In the genomic region with DNA sequence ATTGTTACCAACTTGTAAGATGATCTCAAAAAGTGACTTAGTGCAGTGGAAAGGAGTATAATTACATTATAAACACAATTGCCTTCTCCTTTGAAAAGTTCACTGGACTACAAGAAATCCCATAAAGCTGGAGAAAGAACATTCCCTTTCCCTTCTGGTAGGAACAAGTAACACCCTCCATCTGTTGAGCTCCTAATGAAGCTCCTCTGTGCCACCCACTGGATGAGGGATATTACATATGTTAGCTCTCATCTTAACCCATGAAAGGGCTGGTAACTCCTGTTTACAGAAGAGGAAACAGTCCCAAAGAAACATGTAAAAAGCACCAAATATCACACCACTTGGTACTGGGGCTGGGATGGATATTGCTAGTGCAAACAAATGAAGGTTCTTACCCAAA, we compare ENCODE assay signal across 10 cellular contexts. TPM values are rescaled to one million over a fixed set of nuclear protein-coding genes. Genes with fewer than 3 reads are reported as not detected.
DNase-seq lines count a peak whose midpoint lies in the region; ATAC-seq and TF ChIP-seq lines count a peak whose summit lies in the region.
"Had no signal": no experiment of that assay in that cellular context is flagged by ENCODE, and none has a peak within 500 bp of the region (broad histone marks: within the 10 kb centered on the region; RNA-seq: fewer than 3 reads in every experiment).

No MANE protein-coding gene starts in this region.

- no peak overlapping the region for H3K4me3 Mint-ChIP-seq in activated CD4-positive, alpha-beta memory T cell treated with anti-CD3 and anti-CD28 coated beads for 36 hours
- H3K4me3 Mint-ChIP-seq in activated CD4-positive, alpha-beta memory T cell treated with anti-CD3 and anti-CD28 coated beads, Interleukin-2, amount 10 ng/mL, durations not matched to agents 7 days and 5 days, result no peak overlapping the region
- no peak overlapping the region for H3K4me3 Mint-ChIP-seq in GM23338

- peak; percentile 68 for ATAC-seq in GM23338
- peak; percentile 31 for ATAC-seq in mucosa of descending colon

- TF ChIP-seq CTCF in GM23338 (conservative IDR thresholded peaks at IDR 0.05; ENCODE audit: low read depth in 2 of 2) (peak; percentile 10 to 37; a peak in 1 of 4 replicates), mucosa of descending colon (IDR thresholded peaks at IDR 0.05) (no peak), left ventricle myocardium inferior (IDR thresholded peaks at IDR 0.05; ENCODE audit: borderline replicate concordance) (no peak)

- H3K27ac ChIP-seq in GM23338 (ENCODE audit: low read depth) (peak overlapping the region; percentile 55), left ventricle myocardium inferior (replicated peaks) (no peak overlapping the region)

- H3K27ac Mint-ChIP-seq in activated CD4-positive, alpha-beta memory T cell treated with anti-CD3 and anti-CD28 coated beads for 36 hours, result peak overlapping the region; percentile 86
- H3K27ac Mint-ChIP-seq in activated CD4-positive, alpha-beta memory T cell treated with anti-CD3 and anti-CD28 coated beads, Interleukin-2, amount 10 ng/mL, durations not matched to agents 7 days and 5 days, result no peak overlapping the region
- peak overlapping the region; percentile 67; the same call in 1 of the 2 replicates for H3K27ac Mint-ChIP-seq in GM23338

- intact Hi-C loops in activated CD4-positive, alpha-beta memory T cell treated with anti-CD3 and anti-CD28 coated beads for 36 hours (cut with micrococcal nuclease), result no loop called here
- intact Hi-C loops in mucosa of descending colon (cut with DNase I, micrococcal nuclease), result no loop called here
- intact Hi-C loops in left ventricle myocardium inferior (cut with micrococcal nuclease), result no loop called here

- H4K20me1 ChIP-seq in GM23338 (replicated peaks; ENCODE audit: insufficient read depth), result peaks cover 34% of the 10 kb centered on the region

- no peaks in the 10 kb centered on the region for H3K9me3 ChIP-seq in mucosa of descending colon
- H3K9me3 ChIP-seq in left ventricle myocardium inferior (replicated peaks), result no peaks in the 10 kb centered on the region

- POLR2A ChIA-PET in activated CD4-positive, alpha-beta memory T cell treated with anti-CD3 and anti-CD28 coated beads for 36 hours (lab: Charles Lee), result interaction anchor here (0.7 to 2.9 kb wide), 6 partner anchors 9 to 33 kb away, joined by 3 to 37 read pairs (median 8); a partner anchor contains a TSS
- POLR2A ChIA-PET in activated CD4-positive, alpha-beta memory T cell treated with anti-CD3 and anti-CD28 coated beads, Interleukin-2, amount 10 ng/mL, durations not matched to agents 7 days and 5 days (lab: Charles Lee), result interaction anchor here (0.9 to 1.9 kb wide), 5 partner anchors 11 to 35 kb away, joined by 3 to 8 read pairs (median 4); no protein-coding TSS in a partner anchor

- H3K4me2 ChIP-seq in GM23338, result no peak overlapping the region

- no peaks in the 10 kb centered on the region for H3K9me2 ChIP-seq in GM23338 (ENCODE audit: insufficient read depth)

- peaks cover 58% of the 10 kb centered on the region for H3K36me3 Mint-ChIP-seq in activated CD4-positive, alpha-beta memory T cell treated with anti-CD3 and anti-CD28 coated beads for 36 hours
- H3K36me3 Mint-ChIP-seq in activated CD4-positive, alpha-beta memory T cell treated with anti-CD3 and anti-CD28 coated beads, Interleukin-2, amount 10 ng/mL, durations not matched to agents 7 days and 5 days (ENCODE audit: low read depth), result peaks cover 72% of the 10 kb centered on the region
- H3K36me3 Mint-ChIP-seq in GM23338 (ENCODE audit: low read depth), result peaks cover 90% of the 10 kb centered on the region

- H3K9me3 Mint-ChIP-seq in activated CD4-positive, alpha-beta memory T cell treated with anti-CD3 and anti-CD28 coated beads for 36 hours, result no peaks in the 10 kb centered on the region
- H3K9me3 Mint-ChIP-seq in activated CD4-positive, alpha-beta memory T cell treated with anti-CD3 and anti-CD28 coated beads, Interleukin-2, amount 10 ng/mL, durations not matched to agents 7 days and 5 days, result no peaks in the 10 kb centered on the region
- no peaks in the 10 kb centered on the region for H3K9me3 Mint-ChIP-seq in GM23338

- H3K4me1 Mint-ChIP-seq in activated CD4-positive, alpha-beta memory T cell treated with anti-CD3 and anti-CD28 coated beads for 36 hours (ENCODE audit: low read depth), result peaks cover 23% of the 10 kb centered on the region
- H3K4me1 Mint-ChIP-seq in activated CD4-positive, alpha-beta memory T cell treated with anti-CD3 and anti-CD28 coated beads, Interleukin-2, amount 10 ng/mL, durations not matched to agents 7 days and 5 days, result peaks cover 12% of the 10 kb centered on the region
- peaks cover 4% of the 10 kb centered on the region; the same call in 1 of the 3 replicates for H3K4me1 Mint-ChIP-seq in GM23338

- H3K27me3 Mint-ChIP-seq in activated CD4-positive, alpha-beta memory T cell treated with anti-CD3 and anti-CD28 coated beads for 36 hours, result no peaks in the 10 kb centered on the region
- no peaks in the 10 kb centered on the region for H3K27me3 Mint-ChIP-seq in activated CD4-positive, alpha-beta memory T cell treated with anti-CD3 and anti-CD28 coated beads, Interleukin-2, amount 10 ng/mL, durations not matched to agents 7 days and 5 days
- H3K27me3 Mint-ChIP-seq in GM23338 (ENCODE audit: insufficient read depth, low read depth, poor library complexity), result peaks cover 11% of the 10 kb centered on the region

- H3K4me3 ChIP-seq in GM23338, result no peak overlapping the region
- no peak overlapping the region for H3K4me3 ChIP-seq in mucosa of descending colon
- H3K4me3 ChIP-seq in left ventricle myocardium inferior, result no peak overlapping the region

- no peaks in the 10 kb centered on the region for H3K4me1 ChIP-seq in GM23338 (ENCODE audit: insufficient read depth)
- no peaks in the 10 kb centered on the region for H3K4me1 ChIP-seq in mucosa of descending colon (ENCODE audit: low read depth)
- H3K4me1 ChIP-seq in left ventricle myocardium inferior, result peaks cover 6% of the 10 kb centered on the region

- H3F3A ChIP-seq in GM23338 (replicated peaks; ENCODE audit: low read depth), result peaks cover 57% of the 10 kb centered on the region

- H3K36me3 ChIP-seq in GM23338 (ENCODE audit: insufficient read depth), result peaks cover 52% of the 10 kb centered on the region
- H3K36me3 ChIP-seq in mucosa of descending colon (ENCODE audit: low read depth), result peaks cover 14% of the 10 kb centered on the region
- peaks cover 89% of the 10 kb centered on the region for H3K36me3 ChIP-seq in left ventricle myocardium inferior

- peaks cover 22% of the 10 kb centered on the region for H3K79me2 ChIP-seq in GM23338 (replicated peaks; ENCODE audit: insufficient read depth)

- no peak for DNase-seq in activated CD4-positive, alpha-beta memory T cell treated with anti-CD3 and anti-CD28 coated beads for 36 hours
- no peak for DNase-seq in activated CD4-positive, alpha-beta memory T cell treated with anti-CD3 and anti-CD28 coated beads, Interleukin-2, amount 10 ng/mL, durations not matched to agents 7 days and 5 days
- DNase-seq in GM23338 (ENCODE audit: low spot score) (no peak), SK-MEL-5 (ENCODE audit: low read depth, low spot score) (peak; percentile 47), mucosa of descending colon (no peak), HUDEP-2 (lab: John Stamatoyannopoulos, UW; ENCODE audit: unreplicated experiment in 76 of 76) (no peak), left ventricle myocardium inferior (no peak), RPMI8226 (no peak)
- DNase-seq: activated naive CD4-positive, alpha-beta T cell treated with anti-CD3 and anti-CD28 coated beads, Interleukin-2, amount 50 U/mL, for 16 hours; caudate nucleus had no signal

- CTCF ChIA-PET in activated CD4-positive, alpha-beta memory T cell treated with anti-CD3 and anti-CD28 coated beads for 36 hours (lab: Charles Lee), result interaction anchor here (0.9 to 2.5 kb wide), 6 partner anchors 11 to 33 kb away, joined by 3 to 13 read pairs (median 4); a partner anchor contains a TSS
- CTCF ChIA-PET in activated CD4-positive, alpha-beta memory T cell treated with anti-CD3 and anti-CD28 coated beads, Interleukin-2, amount 10 ng/mL, durations not matched to agents 7 days and 5 days (lab: Charles Lee), result interaction anchor here (0.8 to 2.1 kb wide), 2 partner anchors 11 to 27 kb away, joined by 3 to 6 read pairs; no protein-coding TSS in a partner anchor

- in situ Hi-C loops in SK-MEL-5 (cut with HindIII; ENCODE audit: low pct_unique_long_range_greater_than_20kb, low sequenced_read_pairs), result no loop called here

- no peak overlapping the region for H2AFZ ChIP-seq in GM23338

- H3K27me3 ChIP-seq in GM23338 (ENCODE audit: insufficient read depth) (no peaks in the 10 kb centered on the region), left ventricle myocardium inferior (ENCODE audit: low read depth) (no peaks in the 10 kb centered on the region)

RNA-seq across cellular contexts. Expression of a gene that starts 8.1 kb away (rescaled TPM):
- total RNA-seq in activated CD4-positive, alpha-beta memory T cell treated with anti-CD3 and anti-CD28 coated beads for 36 hours, result 1,000 to 10,000 TPM; 1,430 to 1,457 TPM
- 100 to 1,000 TPM; 509 to 514 TPM for total RNA-seq in activated CD4-positive, alpha-beta memory T cell treated with anti-CD3 and anti-CD28 coated beads, Interleukin-2, amount 10 ng/mL, durations not matched to agents 7 days and 5 days
- 870 and 930 TPM in 2 replicates for total RNA-seq in GM23338 (2014; rRNA removed; shearing (Covaris generic))
- polyA plus RNA-seq in GM23338 (2016; fragmentation: Nextera tagmentation; extraction: Ambion mirVana), result 492 and 497 TPM in 2 replicates
- total RNA-seq in SK-MEL-5 (2014; rRNA removed; shearing (Covaris generic)), result 524 and 572 TPM in 2 replicates
- polyA plus RNA-seq in SK-MEL-5 (2015; cell fraction: cytosol; rRNA removed), result 329 and 385 TPM in 2 replicates
- 45.3 and 57.5 TPM in 2 replicates for polyA plus RNA-seq in SK-MEL-5 (2015; cell fraction: nucleus; rRNA removed)
- total RNA-seq in mucosa of descending colon (100 to 1,000 TPM; 173 to 244 (median 186) TPM), left ventricle myocardium inferior (233 TPM)

RNA-seq across cellular contexts. Expression of a gene that starts 11.8 kb away (rescaled TPM):
- total RNA-seq in activated CD4-positive, alpha-beta memory T cell treated with anti-CD3 and anti-CD28 coated beads for 36 hours, result 10 to 100 TPM; 69.0 to 75.1 TPM
- 10 to 100 TPM; 49.3 to 49.8 TPM for total RNA-seq in activated CD4-positive, alpha-beta memory T cell treated with anti-CD3 and anti-CD28 coated beads, Interleukin-2, amount 10 ng/mL, durations not matched to agents 7 days and 5 days
- total RNA-seq in GM23338 (2014; rRNA removed; shearing (Covaris generic)), result 63.6 and 66.3 TPM in 2 replicates
- polyA plus RNA-seq in GM23338 (2016; fragmentation: Nextera tagmentation; extraction: Ambion mirVana), result 127 and 131 TPM in 2 replicates
- 41.4 and 41.5 TPM in 2 replicates for total RNA-seq in SK-MEL-5 (2014; rRNA removed; shearing (Covaris generic))
- polyA plus RNA-seq in SK-MEL-5 (2015; cell fraction: cytosol; rRNA removed), result 26.1 and 39.3 TPM in 2 replicates
- 10.7 and 32.0 TPM in 2 replicates for polyA plus RNA-seq in SK-MEL-5 (2015; cell fraction: nucleus; rRNA removed)
- total RNA-seq in mucosa of descending colon (10 to 100 TPM; 20.7 to 30.9 (median 21.3) TPM), left ventricle myocardium inferior (14.9 TPM)

RNA-seq across cellular contexts. Expression of a gene that starts 11.9 kb away (rescaled TPM):
- total RNA-seq in activated CD4-positive, alpha-beta memory T cell treated with anti-CD3 and anti-CD28 coated beads for 36 hours, result 10 to 100 TPM; 42.5 to 43.6 TPM
- 10 to 100 TPM; 33.9 to 35.7 TPM for total RNA-seq in activated CD4-positive, alpha-beta memory T cell treated with anti-CD3 and anti-CD28 coated beads, Interleukin-2, amount 10 ng/mL, durations not matched to agents 7 days and 5 days
- total RNA-seq in GM23338 (2014; rRNA removed; shearing (Covaris generic)), result 58.1 and 58.2 TPM in 2 replicates
- 33.3 and 35.1 TPM in 2 replicates for polyA plus RNA-seq in GM23338 (2016; fragmentation: Nextera tagmentation; extraction: Ambion mirVana)
- 40.6 and 42.1 TPM in 2 replicates for total RNA-seq in SK-MEL-5 (2014; rRNA removed; shearing (Covaris generic))
- polyA plus RNA-seq in SK-MEL-5 (2015; cell fraction: cytosol; rRNA removed), result 39.3 and 54.7 TPM in 2 replicates
- polyA plus RNA-seq in SK-MEL-5 (2015; cell fraction: nucleus; rRNA removed), result 60.3 and 63.3 TPM in 2 replicates
- total RNA-seq in mucosa of descending colon (10 to 100 TPM; 28.8 to 37.0 (median 29.5) TPM), left ventricle myocardium inferior (17.8 TPM)

RNA-seq across cellular contexts. Expression of a gene that starts 32.9 kb away (rescaled TPM):
- 10 to 100 TPM; 40.4 to 41.8 TPM for total RNA-seq in activated CD4-positive, alpha-beta memory T cell treated with anti-CD3 and anti-CD28 coated beads for 36 hours
- total RNA-seq in activated CD4-positive, alpha-beta memory T cell treated with anti-CD3 and anti-CD28 coated beads, Interleukin-2, amount 10 ng/mL, durations not matched to agents 7 days and 5 days, result 10 to 100 TPM; 16.2 to 18.1 TPM
- total RNA-seq in GM23338 (2014; rRNA removed; shearing (Covaris generic)), result 62.6 and 66.4 TPM in 2 replicates
- polyA plus RNA-seq in GM23338 (2016; fragmentation: Nextera tagmentation; extraction: Ambion mirVana), result 49.5 and 53.4 TPM in 2 replicates
- 24.1 and 30.7 TPM in 2 replicates for total RNA-seq in SK-MEL-5 (2014; rRNA removed; shearing (Covaris generic))
- polyA plus RNA-seq in SK-MEL-5 (2015; cell fraction: cytosol; rRNA removed), result 41.2 and 43.5 TPM in 2 replicates
- 69.3 and 80.4 TPM in 2 replicates for polyA plus RNA-seq in SK-MEL-5 (2015; cell fraction: nucleus; rRNA removed)
- total RNA-seq in mucosa of descending colon, result 10 to 100 TPM; 14.6 to 19.4 (median 16.9) TPM
- 15.2 TPM for total RNA-seq in left ventricle myocardium inferior

Comparison
In these comparisons a context has a peak if more than half of its experiments do, and no peak if none do; other contexts are left out.
1. CTCF ChIP-seq: peak in GM23338 (2 of 2); none in mucosa of descending colon (single experiment) and left ventricle myocardium inferior (single experiment).